8 cellular contexts compared by ENCODE assay signal in the genomic region with DNA sequence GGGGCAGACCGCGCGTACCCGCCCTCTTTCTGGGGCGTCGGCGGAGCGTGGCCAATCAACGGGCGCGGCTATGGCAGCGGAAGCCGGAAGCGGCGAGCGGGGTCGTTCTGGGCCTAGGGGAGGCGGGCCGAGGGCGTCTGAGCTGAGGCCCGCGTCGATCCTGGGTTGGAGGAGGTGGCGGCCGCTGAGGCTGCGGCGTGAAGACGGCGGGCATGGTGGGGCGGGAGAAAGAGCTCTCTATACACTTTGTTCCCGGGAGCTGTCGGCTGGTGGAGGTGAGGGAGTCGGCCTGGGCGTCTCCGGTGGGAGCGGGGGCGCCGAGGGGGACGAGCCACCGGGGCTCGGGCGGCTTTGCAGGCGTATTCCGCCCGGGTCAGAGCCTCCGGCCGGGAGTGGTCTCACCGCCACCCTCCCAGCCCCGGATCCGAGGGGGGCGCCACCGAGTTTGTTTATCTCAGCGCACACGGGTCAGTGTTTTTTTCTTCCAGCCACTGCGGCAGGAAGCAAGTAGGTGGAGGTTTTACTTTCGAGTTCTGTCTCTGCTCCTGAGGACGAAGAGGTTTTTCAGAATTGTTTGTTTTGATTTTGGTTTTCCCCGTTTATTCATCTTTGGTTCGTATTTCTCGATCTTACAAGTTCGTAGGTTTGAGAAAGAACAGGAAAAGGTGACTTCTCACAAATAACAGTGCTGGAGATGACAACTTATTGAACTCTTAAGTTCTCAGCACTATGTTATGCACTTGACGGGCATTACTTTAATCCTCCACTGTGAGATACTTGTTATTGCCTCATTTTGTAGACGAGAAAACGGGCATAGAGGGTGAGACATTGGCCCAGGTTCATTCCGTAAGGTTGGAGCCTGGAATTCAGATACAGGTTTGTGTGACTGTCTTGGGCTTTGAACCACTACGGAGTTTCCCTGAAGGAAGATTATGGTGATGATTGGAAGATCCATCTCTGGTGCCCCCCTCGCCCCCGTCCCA. TPM values are rescaled to one million over a fixed set of nuclear protein-coding genes. Genes with fewer than 3 reads are reported as not detected.
DNase-seq lines count a peak whose midpoint lies in the region; ATAC-seq lines count a peak whose summit lies in the region.

MAT2B (plus strand) TSS at position 145 of the 983 bp plus-strand sequence; CDS start at position 213, 68 bp downstream.

- peak within 1 kb of the TSS; percentile 98 for H3K27ac ChIP-seq in effector memory CD4-positive, alpha-beta T cell (ENCODE audit: insufficient read depth, low read length, poor library complexity, severe bottlenecking)

- CTCF ChIA-PET in activated CD8-positive, alpha-beta memory T cell treated with anti-CD3 and anti-CD28 coated beads for 36 hours (lab: Charles Lee): interaction anchor here (0.8 to 1.8 kb wide), 4 partner anchors 10 to 68 kb away, joined by 3 to 14 read pairs (median 4); partner anchors contain the start of gene HMMR

- H3K4me1 ChIP-seq in effector memory CD4-positive, alpha-beta T cell (ENCODE audit: control insufficient read depth, insufficient read depth, low read length, poor library complexity, severe bottlenecking): peaks cover 21% of the 10 kb centered on the region

- H3K36me3 Mint-ChIP-seq in memory B cell: no peaks in the 10 kb centered on the region

- H3K27ac Mint-ChIP-seq in memory B cell: peak within 1 kb of the TSS; percentile 100

- H3K27me3 ChIP-seq in effector memory CD4-positive, alpha-beta T cell (replicated peaks; ENCODE audit: control insufficient read depth, insufficient read depth, low read length, poor library complexity, severe bottlenecking): no peaks in the 10 kb centered on the region

- no peaks in the 10 kb centered on the region for H3K36me3 ChIP-seq in effector memory CD4-positive, alpha-beta T cell (ENCODE audit: control insufficient read depth, insufficient read depth, low read length)

- POLR2A ChIA-PET in activated CD8-positive, alpha-beta memory T cell treated with anti-CD3 and anti-CD28 coated beads for 36 hours (lab: Charles Lee): interaction anchor here (0.5 to 4.6 kb wide), 3 partner anchors 18 to 68 kb away, joined by 3 to 91 read pairs (median 7); partner anchors contain the start of genes CCNG1, HMMR and NUDCD2

- no peaks in the 10 kb centered on the region for H3K27me3 Mint-ChIP-seq in memory B cell

- no peaks in the 10 kb centered on the region for H3K9me3 Mint-ChIP-seq in memory B cell

- H3K9me3 ChIP-seq in effector memory CD4-positive, alpha-beta T cell (ENCODE audit: control insufficient read depth, low read length): no peaks in the 10 kb centered on the region

- peak; percentile 91 for DNase-seq in COR-L47 (lab: John Stamatoyannopoulos, UW)
- DNase-seq in HT1080 (ENCODE audit: low read depth): peak; percentile 96
- DNase-seq in NOMO-1 (lab: John Stamatoyannopoulos, UW; ENCODE audit: unreplicated experiment in 2 of 2): peak; percentile 94 to 98
- DNase-seq in effector memory CD4-positive, alpha-beta T cell: peak; percentile 92 to 93 (median 93)
- peak; percentile 91 to 93 for DNase-seq in memory B cell (ENCODE audit: low spot score in 2 of 2)
- peak; percentile 82 for DNase-seq in stimulated activated CD8-positive, alpha-beta memory T cell treated with anti-CD3 and anti-CD28 coated beads, Interleukin-12 subunit alpha, Interleukin-12 subunit beta, amount 100 ng/mL, for 24 hours (ENCODE audit: extremely low read depth)

- peaks cover 37% of the 10 kb centered on the region for H3K4me1 Mint-ChIP-seq in memory B cell

- peak within 1 kb of the TSS; percentile 89 for H3K4me3 Mint-ChIP-seq in memory B cell

- ATAC-seq in GM21360 (IDR thresholded peaks at IDR 0.05; ENCODE audit: unreplicated experiment) (peak; percentile 85), memory B cell (ENCODE audit: low read depth) (peak; percentile 84)

- H3K4me3 ChIP-seq in effector memory CD4-positive, alpha-beta T cell (ENCODE audit: insufficient read depth, low read depth, low read length, poor library complexity, severe bottlenecking): peak within 1 kb of the TSS; percentile 83

RNA-seq across cellular contexts. Expression of gene MAT2B, which starts in this region (rescaled TPM):
- 37.5 and 63.4 TPM in 2 replicates for total RNA-seq in HT1080 (2014; rRNA removed; shearing (Covaris generic))
- polyA plus RNA-seq in HT1080 (2015; cell fraction: cytosol; rRNA removed): 76.6 and 86.5 TPM in 2 replicates
- polyA plus RNA-seq in HT1080 (2015; cell fraction: nucleus; rRNA removed): 43.5 and 45.5 TPM in 2 replicates
- 10 to 100 TPM; 85.6 to 86.5 TPM for total RNA-seq in activated CD8-positive, alpha-beta memory T cell treated with anti-CD3 and anti-CD28 coated beads for 36 hours

Comparison
In these comparisons a context has a peak if more than half of its experiments do, and no peak if none do; other contexts are left out.
1. Peak in every context shown above with its lines: DNase-seq, ATAC-seq, H3K4me3 ChIP-seq and H3K27ac ChIP-seq.